26 cellular contexts compared by ENCODE assay signal in the genomic region with DNA sequence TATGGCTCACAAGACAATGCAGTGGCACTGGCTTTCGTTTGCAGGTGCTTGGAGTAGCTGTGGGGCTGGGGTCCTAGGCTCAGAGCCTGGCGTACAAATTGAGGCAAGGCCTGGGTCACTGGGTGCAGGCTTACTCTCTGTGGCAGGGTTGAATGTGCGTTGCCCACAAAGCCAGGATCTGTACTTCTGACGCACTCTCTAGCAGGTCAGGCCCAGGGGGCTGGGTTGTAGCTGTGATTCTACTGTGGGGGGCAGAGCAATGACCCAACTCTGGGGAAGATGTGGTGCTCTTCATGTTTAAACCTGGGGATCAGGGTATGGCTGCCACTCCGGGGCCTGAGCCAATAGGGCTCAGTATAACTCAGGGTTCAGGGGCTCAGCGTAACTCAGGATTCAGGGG. TPM values are rescaled to one million over a fixed set of nuclear protein-coding genes. Genes with fewer than 3 reads are reported as not detected.
"Had no signal": no experiment of that assay in that cellular context is flagged by ENCODE, and none has a peak within 500 bp of the region (broad histone marks: within the 10 kb centered on the region; RNA-seq: fewer than 3 reads in every experiment).

No MANE protein-coding gene starts in this region.

- H3K27ac Mint-ChIP-seq: naive thymus-derived CD4-positive, alpha-beta T cell; type B pancreatic cell had no signal

- H3K9me3 Mint-ChIP-seq: central memory CD8-positive, alpha-beta T cell; immature natural killer cell; type B pancreatic cell had no signal

- H3K4me3 ChIP-seq: esophagus squamous epithelium, gastroesophageal sphincter, left ventricle myocardium inferior, pancreas, prostate gland, right lobe of liver, skin epidermis, thyroid gland, uterus had no signal

- ATAC-seq: gastroesophageal sphincter; left cardiac atrium; naive thymus-derived CD4-positive, alpha-beta T cell; pancreas; right lobe of liver had no signal

- H3K4me3 Mint-ChIP-seq: central memory CD8-positive, alpha-beta T cell; immature natural killer cell; naive thymus-derived CD4-positive, alpha-beta T cell; nephron progenitor cell; type B pancreatic cell had no signal

- H3K4me1 Mint-ChIP-seq: central memory CD8-positive, alpha-beta T cell had no signal

- H3K27me3 ChIP-seq: pancreas, right lobe of liver, thyroid gland, uterus had no signal

- H3K27ac ChIP-seq: epithelial cell of prostate, esophagus squamous epithelium, gastroesophageal sphincter, left ventricle myocardium inferior, pancreas, prostate gland, right lobe of liver, skin epidermis, thyroid gland, uterus had no signal

- DNase-seq: effector memory CD4-positive, alpha-beta T cell; esophagus squamous epithelium; foreskin fibroblast; glutamatergic neuron; immature natural killer cell; kidney; left cardiac atrium; left ventricle myocardium inferior; mesendoderm; naive thymus-derived CD4-positive, alpha-beta T cell; nephron progenitor cell; stimulated activated CD4-positive, alpha-beta T cell treated with anti-CD3 and anti-CD28 coated beads, Interleukin-12 subunit alpha, Interleukin-12 subunit beta, amount 100 ng/mL, for 4 hours; stimulated activated naive CD4-positive, alpha-beta T cell treated with Interleukin-2 at 50 U/mL for 16 hours; thyroid gland; uterus had no signal

- H3K4me1 ChIP-seq: gastroesophageal sphincter, pancreas, prostate gland, right lobe of liver, thyroid gland, uterus had no signal

- H3K36me3 ChIP-seq: esophagus squamous epithelium, gastroesophageal sphincter, left ventricle myocardium inferior, pancreas, prostate gland, right lobe of liver, thyroid gland, uterus had no signal

- H3K36me3 Mint-ChIP-seq: immature natural killer cell, type B pancreatic cell had no signal

- H3K9me3 ChIP-seq: esophagus squamous epithelium, gastroesophageal sphincter, left ventricle myocardium inferior, pancreas, prostate gland, right lobe of liver, thyroid gland, uterus had no signal

RNA-seq across cellular contexts. Expression of a gene that starts 6.4 kb away (rescaled TPM):
- total RNA-seq: gastroesophageal sphincter, left cardiac atrium, left ventricle myocardium inferior, mononuclear cell, right lobe of liver, uterus had no signal

RNA-seq across cellular contexts. Expression of a gene that starts 12.4 kb away (rescaled TPM):
- total RNA-seq: esophagus squamous epithelium; gastroesophageal sphincter; kidney; left cardiac atrium; left ventricle myocardium inferior; lung microvascular endothelial cell; mononuclear cell; naive thymus-derived CD4-positive, alpha-beta T cell; pancreas; prostate gland; renal cortical epithelial cell; right lobe of liver; thyroid gland; uterus had no signal
- polyA plus RNA-seq: immature natural killer cell; naive thymus-derived CD4-positive, alpha-beta T cell; pancreas had no signal

RNA-seq across cellular contexts. Expression of a gene that starts 19.5 kb away (rescaled TPM):
- total RNA-seq: lung microvascular endothelial cell, thyroid gland had no signal
- polyA plus RNA-seq: naive thymus-derived CD4-positive, alpha-beta T cell had no signal

RNA-seq across cellular contexts. Expression of a gene that starts 23.3 kb away (rescaled TPM):
- total RNA-seq: esophagus squamous epithelium, gastroesophageal sphincter, kidney, left cardiac atrium, left ventricle myocardium inferior, lung microvascular endothelial cell, mononuclear cell, pancreas, prostate gland, renal cortical epithelial cell, right lobe of liver, thyroid gland had no signal
- polyA plus RNA-seq: naive thymus-derived CD4-positive, alpha-beta T cell had no signal
